Comparison of ENCODE assay signal across 16 cellular contexts in genomic region chr2:169172076-169172735, GRCh38.
"Had no signal": no experiment of that assay in that cellular context is flagged by ENCODE, and none has a peak within 500 bp of the region (broad histone marks: within the 10 kb centered on the region; RNA-seq: fewer than 3 reads in every experiment).

No MANE protein-coding gene starts in this region.

- H3K27ac ChIP-seq: body of pancreas, cardiac muscle cell, foreskin keratinocyte, left lung, spleen, thoracic aorta, upper lobe of right lung had no signal

- H3K36me3 ChIP-seq: cardiac muscle cell, left lung, spleen, thoracic aorta, upper lobe of right lung had no signal

- DNase-seq: activated T-cell treated with anti-CD3 and anti-CD28 coated beads, Interleukin-2, amount 50 U/mL, for 1 hour; amniotic stem cell; body of pancreas; effector CD4-positive, alpha-beta T cell; foreskin keratinocyte; left lung; natural killer cell; spleen; stimulated activated CD4-positive, alpha-beta T cell treated with anti-CD3 and anti-CD28 coated beads, Interleukin-4, amount 100 ng/mL, for 24 hours; stimulated activated naive CD4-positive, alpha-beta T cell treated with Interleukin-2 at 50 U/mL for 16 hours; T1000; upper lobe of right lung had no signal

- H3K4me1 ChIP-seq: body of pancreas, foreskin keratinocyte, left lung, spleen, upper lobe of right lung had no signal

- H3K9me3 ChIP-seq: body of pancreas, left lung, spleen, thoracic aorta, upper lobe of right lung had no signal

- H3K27me3 ChIP-seq: body of pancreas, cardiac muscle cell, left lung, spleen, upper lobe of right lung had no signal

- H3K4me3 ChIP-seq: body of pancreas, cardiac muscle cell, left lung, lung, spleen, thoracic aorta, upper lobe of right lung had no signal

- ATAC-seq: body of pancreas, foreskin keratinocyte, left lung, natural killer cell, upper lobe of right lung, WTC11 had no signal
